Comparison of ENCODE assay signal across 8 cellular contexts in genomic region chr2:201118121-201118956, GRCh38. TPM values are rescaled to one million over a fixed set of nuclear protein-coding genes. Genes with fewer than 3 reads are reported as not detected.
A peak's percentile ranks its signal among the peaks of the same experiment; 100 is the strongest.
DNase-seq lines count a peak whose midpoint lies in the region; ATAC-seq and TF ChIP-seq lines count a peak whose summit lies in the region.

No MANE protein-coding gene starts in this region.

- peak; percentile 34; the same call in 1 of the 2 replicates for TF ChIP-seq CTCF in LNCAP (IDR thresholded peaks at IDR 0.05)

- no peaks in the 10 kb centered on the region for H3K9me3 ChIP-seq in right cardiac atrium (ENCODE audit: control insufficient read depth, low read length)

- H3K27me3 ChIP-seq in right cardiac atrium (ENCODE audit: control insufficient read depth, insufficient read depth), result no peaks in the 10 kb centered on the region

- peak; percentile 41 to 60 (median 50) for ATAC-seq in T-cell (replicated peaks in 1 of 4)
- ATAC-seq in right cardiac atrium, result peak; percentile 48 to 50

- H3K27ac Mint-ChIP-seq in T-cell, result peak overlapping the region; percentile 99

- H3K27ac ChIP-seq in right cardiac atrium (ENCODE audit: low read length), result peak overlapping the region; percentile 97

- WGBS in right cardiac atrium, result 1% methylated on average over 48 of the region's 48 CpGs

- DNase-seq in GM04504 (ENCODE audit: low read depth) (peak; percentile 60), GOT3 (lab: John Stamatoyannopoulos, UW) (peak; percentile 40), T-cell (peak; percentile 65 to 92 (median 84)), amniotic epithelial cell (ENCODE audit: low read depth) (peak; percentile 88), right cardiac atrium (peak; percentile 89 to 95 (median 93)), retina (peak; percentile 82), epidermal melanocyte (ENCODE audit: insufficient read length, low spot score) (no peak)

- peaks cover 19% of the 10 kb centered on the region for H3K36me3 Mint-ChIP-seq in T-cell

- H3K27me3 Mint-ChIP-seq in T-cell, result no peaks in the 10 kb centered on the region

- H3K4me1 ChIP-seq in right cardiac atrium (ENCODE audit: control insufficient read depth, insufficient read depth, low read length), result peaks cover 7% of the 10 kb centered on the region

- CTCF ChIA-PET in T-cell (lab: Charles Lee), result interaction anchor here (0.6 to 6.0 kb wide), 19 partner anchors 11 to 739 kb away, joined by 3 to 58 read pairs (median 5); no protein-coding TSS in a partner anchor

- peak overlapping the region; percentile 77 for H3K4me3 ChIP-seq in right cardiac atrium (ENCODE audit: low read length)

- peak overlapping the region; percentile 97 to 98 (median 98) for H3K4me3 Mint-ChIP-seq in T-cell

- peaks cover 57 to 82% (median 58%) of the 10 kb centered on the region in 3 donors for H3K4me1 Mint-ChIP-seq in T-cell

- POLR2A ChIA-PET in T-cell (lab: Charles Lee), result interaction anchor here (0.5 to 4.1 kb wide), 11 partner anchors 10 to 313 kb away, joined by 3 to 20 read pairs (median 4); partner anchors contain the start of gene CLK1 (in 1 of the 2)

- no peaks in the 10 kb centered on the region for H3K9me3 Mint-ChIP-seq in T-cell

- intact Hi-C loops in right cardiac atrium (cut with DNase I), result loop anchor here in 3 of 4 donors (5.0 kb wide), 2 partner anchors 34 to 39 kb away; no protein-coding TSS in a partner anchor

RNA-seq across cellular contexts. Expression of gene CFLAR, which starts 2.4 kb away (rescaled TPM):
- total RNA-seq in T-cell (100 to 1,000 TPM; 188 to 217 (median 208) TPM), right cardiac atrium (100 to 1,000 TPM; 232 to 310 (median 267) TPM)
- polyA plus RNA-seq in right cardiac atrium, result 134 TPM

RNA-seq across cellular contexts. Expression of gene NDUFB3, which starts 46.5 kb away (rescaled TPM):
- total RNA-seq in T-cell (10 to 100 TPM; 31.4 to 43.7 (median 38.8) TPM), right cardiac atrium (100 to 1,000 TPM; 296 to 384 (median 313) TPM)
- 503 TPM for polyA plus RNA-seq in right cardiac atrium

RNA-seq across cellular contexts. Expression of gene HYCC2, which starts 46.9 kb away (rescaled TPM):
- total RNA-seq in T-cell (10 to 100 TPM; 29.5 to 44.6 (median 36.0) TPM), right cardiac atrium (10 to 100 TPM in 3 of 4 donors, 1 to 10 TPM in 1; 9.7 to 17.2 (median 13.4) TPM)
- 3.1 TPM for polyA plus RNA-seq in right cardiac atrium

Comparison
In these comparisons a context has a peak if more than half of its experiments do, and no peak if none do; other contexts are left out.
1. RNA of gene NDUFB3, which starts 46.5 kb away (total RNA-seq): 296 to 384 TPM in right cardiac atrium; 31.4 to 43.7 TPM in T-cell; every median in the first group is over 4 times any median in the second.